Comparison of ENCODE assay signal across 8 cellular contexts in the genomic region with DNA sequence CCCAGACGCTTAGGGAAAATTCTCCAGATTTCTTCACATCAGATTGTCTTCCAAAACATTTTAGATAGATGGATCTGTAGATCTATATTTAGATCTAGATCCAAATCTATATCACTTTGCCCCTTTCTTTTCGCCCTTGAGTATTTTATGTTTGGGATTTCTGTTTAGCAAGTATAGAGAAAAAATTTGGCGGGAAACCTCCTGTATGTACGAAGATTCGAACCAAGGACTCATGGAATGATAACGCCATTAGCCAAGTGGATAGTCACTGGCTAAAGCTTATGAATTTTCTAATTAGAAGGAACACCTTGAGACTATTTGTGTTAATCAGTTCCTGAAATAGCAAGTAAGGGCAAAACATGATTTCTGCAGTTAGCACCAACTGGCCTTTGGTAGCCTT. TPM values are rescaled to one million over a fixed set of nuclear protein-coding genes. Genes with fewer than 3 reads are reported as not detected.
A peak's percentile ranks its signal among the peaks of the same experiment; 100 is the strongest.
DNase-seq lines count a peak whose midpoint lies in the region; ATAC-seq and TF ChIP-seq lines count a peak whose summit lies in the region.

No MANE protein-coding gene starts in this region.

- peaks cover 3 to 10% (median 6%) of the 10 kb centered on the region in 3 donors for H3K4me1 ChIP-seq in skeletal muscle tissue (ENCODE audit: control insufficient read depth in 3 of 3, insufficient read depth in 3 of 3, low read length in 3 of 3)

- H3K27me3 ChIP-seq in skeletal muscle tissue (ENCODE audit: control insufficient read depth in 3 of 3, insufficient read depth in 3 of 3, low read length in 3 of 3) = no peaks in the 10 kb centered on the region

- no peaks in the 10 kb centered on the region for H3K9me3 ChIP-seq in SK-N-MC (ENCODE audit: low read depth, low read length)
- H3K9me3 ChIP-seq in skeletal muscle tissue (ENCODE audit: control insufficient read depth in 3 of 3, low read length in 3 of 3) = no peaks in the 10 kb centered on the region

- H3K27ac ChIP-seq in SK-N-MC (peak overlapping the region; percentile 71; the same call in 1 of the 2 replicates), skeletal muscle tissue (ENCODE audit: low read depth, low read length) (peak overlapping the region; percentile 86)

- TF ChIP-seq CTCF in fibroblast of pulmonary artery (IDR thresholded peaks at IDR 0.05; ENCODE audit: low read length, missing control alignments) = no peak

- ATAC-seq in GM18511 (IDR thresholded peaks at IDR 0.05; ENCODE audit: unreplicated experiment) (no peak), HG02642 (IDR thresholded peaks at IDR 0.05; ENCODE audit: poor library complexity, unreplicated experiment) (no peak)

- H3K9ac ChIP-seq in SK-N-MC (ENCODE audit: insufficient read length) (peak overlapping the region; percentile 77), skeletal muscle tissue (ENCODE audit: low read depth in 1 of 3, low read length in 3 of 3) (peak overlapping the region in 2 of 3 donors; percentile 85 to 91)

- H3K4me3 ChIP-seq in SK-N-MC (peak overlapping the region; percentile 82), fibroblast of pulmonary artery (replicated peaks; ENCODE audit: low read depth, low read length) (peak overlapping the region; percentile 70), skeletal muscle tissue (ENCODE audit: low read length in 3 of 3) (peak overlapping the region in 1 of 3 donors; percentile 97)

- DNase-seq in DMS 273 (lab: John Stamatoyannopoulos, UW; ENCODE audit: unreplicated experiment) (peak; percentile 6), DMS 273 treated with DMSO at 0.1 percent for 48 hours (lab: John Stamatoyannopoulos, UW) (no peak), SK-N-MC (ENCODE audit: low read depth, low spot score) (no peak), fibroblast of pulmonary artery (ENCODE audit: low read depth) (no peak), kidney glomerular epithelial cell (lab: John Stamatoyannopoulos, UW) (no peak)

- H3K36me3 ChIP-seq in SK-N-MC (ENCODE audit: insufficient read depth, low read length) = no peaks in the 10 kb centered on the region
- H3K36me3 ChIP-seq in skeletal muscle tissue (ENCODE audit: control insufficient read depth in 3 of 3, insufficient read depth in 3 of 3, low read length in 3 of 3) = no peaks in the 10 kb centered on the region

RNA-seq across cellular contexts. Expression of a gene that starts 1.2 kb away (rescaled TPM):
- 6.8 TPM for total RNA-seq in skeletal muscle tissue

RNA-seq across cellular contexts. Expression of a gene that starts 1.7 kb away (rescaled TPM):
- 0.52 TPM for total RNA-seq in skeletal muscle tissue
